Comparison of ENCODE assay signal across 9 cellular contexts in genomic region chr17:42670925-42671657, GRCh38. TPM values are rescaled to one million over a fixed set of nuclear protein-coding genes. Genes with fewer than 3 reads are reported as not detected.
A peak's percentile ranks its signal among the peaks of the same experiment; 100 is the strongest.
DNase-seq lines count a peak whose midpoint lies in the region; ATAC-seq lines count a peak whose summit lies in the region.
"Had no signal": no experiment of that assay in that cellular context is flagged by ENCODE, and none has a peak within 500 bp of the region (broad histone marks: within the 10 kb centered on the region; RNA-seq: fewer than 3 reads in every experiment).

No MANE protein-coding gene starts in this region.

- DNase-seq in D341Med (ENCODE audit: low spot score) (peak; percentile 30), naive B cell (no peak), left colon (no peak), cerebellar cortex (ENCODE audit: low spot score) (no peak)
- no peak for DNase-seq in activated CD4-positive, alpha-beta memory T cell treated with anti-CD3 and anti-CD28 coated beads, Interleukin-2, amount 10 ng/mL, durations not matched to agents 7 days and 5 days
- DNase-seq: DMS 273 treated with DMSO at 0.1 percent for 48 hours, NCI-H2171, SIG-M5 had no signal

- H3K27me3 Mint-ChIP-seq in activated CD4-positive, alpha-beta memory T cell treated with anti-CD3 and anti-CD28 coated beads, Interleukin-2, amount 10 ng/mL, durations not matched to agents 7 days and 5 days = peaks cover 53% of the 10 kb centered on the region
- peaks cover 20 to 45% (median 20%) of the 10 kb centered on the region in 3 donors for H3K27me3 Mint-ChIP-seq in naive B cell

- no peak for ATAC-seq in naive B cell (ENCODE audit: low read depth in 2 of 2)
- no peak for ATAC-seq in left colon
- ATAC-seq in HG02623 (IDR thresholded peaks at IDR 0.05; ENCODE audit: unreplicated experiment) = no peak

- H3K36me3 Mint-ChIP-seq in activated CD4-positive, alpha-beta memory T cell treated with anti-CD3 and anti-CD28 coated beads, Interleukin-2, amount 10 ng/mL, durations not matched to agents 7 days and 5 days (ENCODE audit: low read depth) = no peaks in the 10 kb centered on the region
- H3K36me3 Mint-ChIP-seq in naive B cell = no peaks in the 10 kb centered on the region

- CTCF ChIA-PET in activated CD4-positive, alpha-beta memory T cell treated with anti-CD3 and anti-CD28 coated beads, Interleukin-2, amount 10 ng/mL, durations not matched to agents 7 days and 5 days (lab: Charles Lee) = interaction anchor here (0.9 to 2.0 kb wide), 3 partner anchors 10 to 102 kb away, joined by 3 to 8 read pairs (median 3); partner anchors contain the start of genes CCR10, PSMC3IP and VPS25

- H3K27ac Mint-ChIP-seq in activated CD4-positive, alpha-beta memory T cell treated with anti-CD3 and anti-CD28 coated beads, Interleukin-2, amount 10 ng/mL, durations not matched to agents 7 days and 5 days = no peak overlapping the region
- H3K27ac Mint-ChIP-seq in naive B cell = peak overlapping the region in 1 of 6 donors; percentile 70

- H3K4me3 Mint-ChIP-seq in activated CD4-positive, alpha-beta memory T cell treated with anti-CD3 and anti-CD28 coated beads, Interleukin-2, amount 10 ng/mL, durations not matched to agents 7 days and 5 days = peak overlapping the region; percentile 46
- H3K4me3 Mint-ChIP-seq in naive B cell = peak overlapping the region; percentile 63 to 93 (median 85)

- POLR2A ChIA-PET in activated CD4-positive, alpha-beta memory T cell treated with anti-CD3 and anti-CD28 coated beads, Interleukin-2, amount 10 ng/mL, durations not matched to agents 7 days and 5 days (lab: Charles Lee) = interaction anchor here (0.8 to 4.0 kb wide), 4 partner anchors 9 to 103 kb away, joined by 3 to 14 read pairs (median 4); partner anchors contain the start of genes RETREG3, TUBG1, TUBG2 and VPS25

- H3K4me1 Mint-ChIP-seq in activated CD4-positive, alpha-beta memory T cell treated with anti-CD3 and anti-CD28 coated beads, Interleukin-2, amount 10 ng/mL, durations not matched to agents 7 days and 5 days = peaks cover 22% of the 10 kb centered on the region
- peaks cover 23 to 36% (median 30%) of the 10 kb centered on the region in 3 donors for H3K4me1 Mint-ChIP-seq in naive B cell

- H3K9me3 Mint-ChIP-seq in activated CD4-positive, alpha-beta memory T cell treated with anti-CD3 and anti-CD28 coated beads, Interleukin-2, amount 10 ng/mL, durations not matched to agents 7 days and 5 days = no peaks in the 10 kb centered on the region
- no peaks in the 10 kb centered on the region for H3K9me3 Mint-ChIP-seq in naive B cell

- intact Hi-C loops in left colon (cut with DNase I, micrococcal nuclease) = no loop called here

RNA-seq across cellular contexts. Expression of gene PLEKHH3, which starts 5.7 kb away (rescaled TPM):
- total RNA-seq in activated CD4-positive, alpha-beta memory T cell treated with anti-CD3 and anti-CD28 coated beads, Interleukin-2, amount 10 ng/mL, durations not matched to agents 7 days and 5 days = 1 to 10 TPM; 1.8 to 3.1 TPM
- polyA plus RNA-seq in naive B cell (ENCODE audit: low read depth in 6 of 6) = not detected
- 10 to 100 TPM; 15.0 to 16.6 TPM for total RNA-seq in left colon

RNA-seq across cellular contexts. Expression of gene CCR10, which starts 10.6 kb away (rescaled TPM):
- 1 to 10 TPM in 1 of 2 experiments, under 1 TPM in 1; 0.68 to 1.1 TPM for total RNA-seq in activated CD4-positive, alpha-beta memory T cell treated with anti-CD3 and anti-CD28 coated beads, Interleukin-2, amount 10 ng/mL, durations not matched to agents 7 days and 5 days
- polyA plus RNA-seq in naive B cell (ENCODE audit: low read depth in 6 of 6) = 1 to 10 TPM in 1 of 6 donors, under 1 TPM in 2, not detected in 3; 0.27 to 1.8 (median 0.93) TPM
- total RNA-seq in left colon = 1 to 10 TPM in 1 of 2 donors, under 1 TPM in 1; 0.58 to 2.4 TPM

RNA-seq across cellular contexts. Expression of gene CNTNAP1, which starts 11.2 kb away (rescaled TPM):
- total RNA-seq in activated CD4-positive, alpha-beta memory T cell treated with anti-CD3 and anti-CD28 coated beads, Interleukin-2, amount 10 ng/mL, durations not matched to agents 7 days and 5 days = 1 to 10 TPM; 1.2 TPM
- polyA plus RNA-seq in naive B cell (ENCODE audit: low read depth in 6 of 6) = under 1 TPM in 5 of 6 donors, not detected in 1; 0.19 to 1.00 (median 0.39) TPM
- 1 to 10 TPM; 1.2 to 4.6 TPM for total RNA-seq in left colon

RNA-seq across cellular contexts. Expression of gene TUBG2, which starts 12.0 kb away (rescaled TPM):
- 1 to 10 TPM; 7.2 to 7.5 TPM for total RNA-seq in activated CD4-positive, alpha-beta memory T cell treated with anti-CD3 and anti-CD28 coated beads, Interleukin-2, amount 10 ng/mL, durations not matched to agents 7 days and 5 days
- 1 to 10 TPM in 5 of 6 donors, under 1 TPM in 1; 0.39 to 3.3 (median 1.5) TPM for polyA plus RNA-seq in naive B cell (ENCODE audit: low read depth in 6 of 6)
- 1 to 10 TPM; 4.4 to 7.7 TPM for total RNA-seq in left colon
